8 cellular contexts compared by ENCODE assay signal in genomic region chr17:21286771-21287702, GRCh38. TPM values are rescaled to one million over a fixed set of nuclear protein-coding genes. Genes with fewer than 3 reads are reported as not detected.
DNase-seq lines count a peak whose midpoint lies in the region; ATAC-seq and TF ChIP-seq lines count a peak whose summit lies in the region.

No MANE protein-coding gene starts in this region.

- H3K4me3 ChIP-seq in epithelial cell of esophagus (ENCODE audit: low read length) (peak overlapping the region; percentile 74), prostate gland (peak overlapping the region; percentile 82)

- no peaks in the 10 kb centered on the region for H3K9me3 ChIP-seq in prostate gland

- ATAC-seq in GM18505 (IDR thresholded peaks at IDR 0.05; ENCODE audit: unreplicated experiment), result no peak

- peak; percentile 40 for DNase-seq in GM13976 (ENCODE audit: low spot score)
- peak; percentile 86 for DNase-seq in SW480 (ENCODE audit: low spot score)
- DNase-seq in epithelial cell of esophagus (ENCODE audit: low read depth), result peak; percentile 44
- no peak for DNase-seq in prostate gland (ENCODE audit: low spot score)
- DNase-seq in AG08396 (ENCODE audit: low spot score), result no peak
- DNase-seq in GM19238 (ENCODE audit: insufficient read length, low spot score), result no peak
- DNase-seq in HuH-7 (ENCODE audit: low spot score), result no peak

- no peaks in the 10 kb centered on the region for H3K27me3 ChIP-seq in prostate gland (replicated peaks; ENCODE audit: insufficient read depth)

- in situ Hi-C loops in GM13976 (cut with MboI; ENCODE audit: low sequenced_read_pairs, unreplicated experiment), result loop anchor here (25.0 kb wide), 2 partner anchors 150 to 225 kb away; no protein-coding TSS in a partner anchor

- peaks cover 29% of the 10 kb centered on the region for H3K4me1 ChIP-seq in prostate gland (replicated peaks)

- H3K36me3 ChIP-seq in prostate gland, result no peaks in the 10 kb centered on the region

- peak overlapping the region; percentile 86 to 88 for H3K27ac ChIP-seq in prostate gland

- intact Hi-C loops in prostate gland (cut with DNase I), result loop anchor here (5.0 kb wide), 2 partner anchors 35 to 170 kb away; no protein-coding TSS in a partner anchor

- TF ChIP-seq POLR2A in prostate gland (IDR thresholded peaks at IDR 0.05) (no peak), GM18505 (IDR thresholded peaks at IDR 0.05; ENCODE audit: borderline replicate concordance, extremely low read depth, insufficient read depth, insufficient read length) (no peak)

- WGBS in prostate gland, result 43% methylated on average over 9 of the region's 9 CpGs

- TF ChIP-seq CTCF in GM13976 (IDR thresholded peaks at IDR 0.05; ENCODE audit: borderline replicate concordance, control extremely low read depth, extremely low read depth, insufficient read depth, missing control alignments), result no peak
- TF ChIP-seq CTCF in epithelial cell of esophagus (IDR thresholded peaks at IDR 0.05; ENCODE audit: insufficient read depth, low read depth, low read length, missing control alignments), result no peak
- no peak for TF ChIP-seq CTCF in prostate gland (IDR thresholded peaks at IDR 0.05)

RNA-seq across cellular contexts. Expression of gene MAP2K3, which starts 2.5 kb away (rescaled TPM):
- total RNA-seq in prostate gland, result 10 to 100 TPM; 24.0 to 25.9 TPM

RNA-seq across cellular contexts. Expression of gene NATD1, which starts 33.8 kb away (rescaled TPM):
- 10 to 100 TPM; 16.5 to 26.3 TPM for total RNA-seq in prostate gland

Comparison
In these comparisons a context has a peak if more than half of its experiments do, and no peak if none do; other contexts are left out.
1. DNase-seq: peak in GM13976 (single experiment), SW480 (single experiment) and epithelial cell of esophagus (single experiment); none in prostate gland (single experiment), AG08396 (single experiment), GM19238 (single experiment) and HuH-7 (single experiment).